ENCODE assay signal across 8 cellular contexts in genomic region chr5:55407059-55407684, GRCh38.
DNase-seq lines count a peak whose midpoint lies in the region; ATAC-seq and TF ChIP-seq lines count a peak whose summit lies in the region.

No MANE protein-coding gene starts in this region.

- POLR2A ChIA-PET in SK-N-SH (lab: Yijun Ruan, JAX), result no interaction called here

- no peaks in the 10 kb centered on the region for H4K20me1 ChIP-seq in SK-N-SH (ENCODE audit: insufficient read depth)

- H3K4me3 ChIP-seq in AG10803 (ENCODE audit: low read length) (no peak overlapping the region), SK-N-SH (ENCODE audit: low read depth in 2 of 2, low read length in 1 of 2) (no peak overlapping the region)

- H3K27ac Mint-ChIP-seq in T-helper 2 cell treated with Interferon-gamma antibody and Interleukin-4, amounts not matched to agents 5 μg/mL and 100 μg/mL, for 36 hours, result no peak overlapping the region

- H3K27me3 Mint-ChIP-seq in T-helper 2 cell treated with Interferon-gamma antibody and Interleukin-4, amounts not matched to agents 5 μg/mL and 100 μg/mL, for 36 hours (ENCODE audit: low read depth), result no peaks in the 10 kb centered on the region

- TF ChIP-seq CTCF in AG10803 (conservative IDR thresholded peaks at IDR 0.05; ENCODE audit: low read length), result peak; percentile 95
- peak; percentile 55 for TF ChIP-seq CTCF in GM13977 (IDR thresholded peaks at IDR 0.05; ENCODE audit: extremely low read depth, insufficient read depth, missing control alignments)
- peak; percentile 87 for TF ChIP-seq CTCF in SK-N-SH (IDR thresholded peaks at IDR 0.05)
- no peak for TF ChIP-seq CTCF in omental fat pad (IDR thresholded peaks at IDR 0.05)

- TF ChIP-seq RAD21 in SK-N-SH (IDR thresholded peaks at IDR 0.05; ENCODE audit: low read length), result peak; percentile 79

- H3K79me2 ChIP-seq in SK-N-SH (ENCODE audit: insufficient read depth), result no peaks in the 10 kb centered on the region

- no peaks in the 10 kb centered on the region for H3K9me3 ChIP-seq in SK-N-SH

- H3K9me2 ChIP-seq in SK-N-SH, result no peaks in the 10 kb centered on the region

- ATAC-seq in GM21786 (IDR thresholded peaks at IDR 0.05; ENCODE audit: unreplicated experiment) (no peak), omental fat pad (ENCODE audit: low FRiP score) (no peak)

- no peaks in the 10 kb centered on the region; a peak in 1 of 4 replicates for H3K4me1 ChIP-seq in SK-N-SH (ENCODE audit: control insufficient read depth in 1 of 2, insufficient read depth in 2 of 2, low read depth in 1 of 2, low read length in 1 of 2)

- DNase-seq in AG10803 (ENCODE audit: low read depth) (peak; percentile 75), GM13977 (ENCODE audit: low spot score) (no peak), SK-N-SH (peak; percentile 47), foreskin melanocyte (peak; percentile 11), putamen (ENCODE audit: low spot score) (peak; percentile 46), omental fat pad (ENCODE audit: low spot score) (no peak)
- no peak for DNase-seq in T-helper 2 cell treated with Interferon-gamma antibody and Interleukin-4, amounts not matched to agents 5 μg/mL and 100 μg/mL, for 36 hours (ENCODE audit: low spot score)

- CTCF ChIA-PET in SK-N-SH (lab: Yijun Ruan, JAX), result interaction anchor here (0.9 to 3.0 kb wide), 7 partner anchors 11 to 285 kb away, joined by 3 to 24 read pairs (median 4); no protein-coding TSS in a partner anchor

- TF ChIP-seq EP300 in SK-N-SH (IDR thresholded peaks at IDR 0.05; ENCODE audit: borderline replicate concordance in 1 of 2, low read depth in 1 of 2, low read length in 1 of 2), result no peak

- WGBS in SK-N-SH (ENCODE audit: low lambda C conversion rate), result 53% methylated on average over 1 of the region's 1 CpG

- in situ Hi-C loops in GM13977 (cut with MboI; ENCODE audit: low pct_unique_long_range_greater_than_20kb, low sequenced_read_pairs, unreplicated experiment), result loop anchor here (25.0 kb wide), 1 partner anchor 280 kb away; no protein-coding TSS in a partner anchor

- no peaks in the 10 kb centered on the region for H3F3A ChIP-seq in SK-N-SH (replicated peaks; ENCODE audit: insufficient read depth)

- no peak overlapping the region for H3K27ac ChIP-seq in SK-N-SH (ENCODE audit: low read depth in 2 of 2, low read length in 1 of 2)

- H3K4me2 ChIP-seq in SK-N-SH, result no peak overlapping the region

- no peaks in the 10 kb centered on the region for H3K27me3 ChIP-seq in SK-N-SH (ENCODE audit: insufficient read depth)

- no peak overlapping the region for H3K9ac ChIP-seq in SK-N-SH

- H3K4me1 Mint-ChIP-seq in T-helper 2 cell treated with Interferon-gamma antibody and Interleukin-4, amounts not matched to agents 5 μg/mL and 100 μg/mL, for 36 hours (ENCODE audit: low read depth), result peaks cover 11% of the 10 kb centered on the region

- H3K36me3 ChIP-seq in SK-N-SH (replicated peaks in 1 of 2; ENCODE audit: control insufficient read depth in 1 of 2, insufficient read depth in 2 of 2, low read length in 1 of 2), result peaks cover 46 to 47% of the 10 kb centered on the region in 2 experiments

- H2AFZ ChIP-seq in SK-N-SH (ENCODE audit: low read depth), result no peak overlapping the region

- H3K9me3 Mint-ChIP-seq in T-helper 2 cell treated with Interferon-gamma antibody and Interleukin-4, amounts not matched to agents 5 μg/mL and 100 μg/mL, for 36 hours, result no peaks in the 10 kb centered on the region

- H3K36me3 Mint-ChIP-seq in T-helper 2 cell treated with Interferon-gamma antibody and Interleukin-4, amounts not matched to agents 5 μg/mL and 100 μg/mL, for 36 hours (ENCODE audit: low read depth), result peaks cover 25% of the 10 kb centered on the region

- H3K4me3 Mint-ChIP-seq in T-helper 2 cell treated with Interferon-gamma antibody and Interleukin-4, amounts not matched to agents 5 μg/mL and 100 μg/mL, for 36 hours, result no peak overlapping the region

TF ChIP-seq in SK-N-SH, 30 proteins besides CTCF, POLR2A, EP300 and RAD21:
- TF ChIP-seq SMC3 (IDR thresholded peaks at IDR 0.05; ENCODE audit: low read depth, low read length) (peak; percentile 58), GABPA (IDR thresholded peaks at IDR 0.05; ENCODE audit: low read depth) (no peak), ZBTB33 (IDR thresholded peaks at IDR 0.05; ENCODE audit: borderline replicate concordance, low read depth) (no peak)

Comparison
In these comparisons a context has a peak if more than half of its experiments do, and no peak if none do; other contexts are left out.
1. DNase-seq: peak in AG10803 (single experiment), SK-N-SH (single experiment), foreskin melanocyte (single experiment) and putamen (single experiment); none in GM13977 (single experiment), T-helper 2 cell treated with Interferon-gamma antibody and Interleukin-4, amounts not matched to agents 5 μg/mL and 100 μg/mL, for 36 hours (single experiment) and omental fat pad (single experiment).
2. CTCF ChIP-seq: peak in AG10803 (single experiment), GM13977 (single experiment) and SK-N-SH (single experiment); none in omental fat pad (0 of 3).